ENCODE assay signal across 21 cellular contexts in genomic region chr12:102571889-102572288, GRCh38.
DNase-seq lines count a peak whose midpoint lies in the region; ATAC-seq, FAIRE-seq and TF ChIP-seq lines count a peak whose summit lies in the region.
"Had no signal": no experiment of that assay in that cellular context is flagged by ENCODE, and none has a peak within 500 bp of the region (broad histone marks: within the 10 kb centered on the region; RNA-seq: fewer than 3 reads in every experiment).

No MANE protein-coding gene starts in this region.

- TF ChIP-seq RAD21 in HepG2 (CRISPR knock-in tag; IDR thresholded peaks at IDR 0.05) (no peak), K562 (CRISPR knock-in tag; conservative IDR thresholded peaks at IDR 0.05 in 1 of 2, IDR thresholded peaks at IDR 0.05 in 1 of 2) (no peak)

- H3K4me3 ChIP-seq in HepG2 (replicated peaks in 1 of 3; ENCODE audit: insufficient read depth in 1 of 3, low read depth in 2 of 3, low read length in 3 of 3) (no peak overlapping the region), right lobe of liver (no peak overlapping the region), K562 (no peak overlapping the region), trophoblast cell (ENCODE audit: low read depth, low read length) (no peak overlapping the region)
- H3K4me3 ChIP-seq: HAP-1 had no signal

- CTCF ChIA-PET in HepG2 (lab: Yijun Ruan, JAX; ENCODE audit: low intra/inter-chr PET ratio, low total read pairs) (no interaction called here), K562 (lab: Yijun Ruan, JAX; ENCODE audit: low intra/inter-chr PET ratio) (no interaction called here)

- H3K4ac ChIP-seq in trophoblast cell (ENCODE audit: low read depth, low read length) = no peak overlapping the region

- H2AK5ac ChIP-seq in trophoblast cell (ENCODE audit: low read length) = peak overlapping the region; percentile 83

- H3K9me3 ChIP-seq in HepG2 (ENCODE audit: low read length) (no peaks in the 10 kb centered on the region), right lobe of liver (no peaks in the 10 kb centered on the region), K562 (replicated peaks; ENCODE audit: control insufficient read depth, insufficient read depth, low read depth, low read length) (no peaks in the 10 kb centered on the region), trophoblast cell (ENCODE audit: insufficient read depth, low read depth, low read length) (no peaks in the 10 kb centered on the region)
- H3K9me3 ChIP-seq: BE2C, HAP-1 had no signal

- H4K91ac ChIP-seq in trophoblast cell (ENCODE audit: low read depth, low read length) = peak overlapping the region; percentile 62

- no peak overlapping the region for H3K23ac ChIP-seq in trophoblast cell (ENCODE audit: low read length)

- H2AFZ ChIP-seq in HepG2 (ENCODE audit: low read length) (no peak overlapping the region), K562 (ENCODE audit: low read depth, low read length) (no peak overlapping the region), trophoblast cell (ENCODE audit: insufficient read depth, low read length, poor library complexity) (no peak overlapping the region)

- 8% methylated on average over 3 of the region's 3 CpGs for WGBS in HepG2 (ENCODE audit: low lambda C conversion rate)
- 60% methylated on average over 3 of the region's 3 CpGs for WGBS in right lobe of liver (ENCODE audit: insufficient coverage, low coverage, low lambda C conversion rate, missing lambda C conversion rate)
- 2% methylated on average over 3 of the region's 3 CpGs for WGBS in K562 (ENCODE audit: insufficient coverage, low coverage, missing lambda C conversion rate)
- WGBS in trophoblast cell (ENCODE audit: extremely low coverage, insufficient coverage, insufficient read length) = no CpG with 5 or more reads among the region's 3 CpGs

- H2BK5ac ChIP-seq in trophoblast cell (ENCODE audit: low read depth, low read length, poor library complexity) = no peak overlapping the region

- no peaks in the 10 kb centered on the region for H3K9me1 ChIP-seq in K562 (ENCODE audit: control insufficient read depth, insufficient read depth, low read length)

- H3K79me2 ChIP-seq in HepG2 (ENCODE audit: insufficient read depth, low read length) = no peaks in the 10 kb centered on the region
- H3K79me2 ChIP-seq in K562 (ENCODE audit: control insufficient read depth, insufficient read depth, low read length) = no peaks in the 10 kb centered on the region
- H3K79me2 ChIP-seq in trophoblast cell (ENCODE audit: control insufficient read depth, insufficient read depth, low read length, poor library complexity) = no peaks in the 10 kb centered on the region

- TF ChIP-seq POLR2A in HepG2 (IDR thresholded peaks at IDR 0.05; ENCODE audit: insufficient read depth in 1 of 2, low read depth in 2 of 2, low read length in 2 of 2) (no peak), right lobe of liver (IDR thresholded peaks at IDR 0.05) (no peak), K562 (conservative IDR thresholded peaks at IDR 0.05) (no peak)

- BruUV-seq in HepG2 (replicated peaks; lab: Mats Ljungman, UMichigan) = no TSS peak
- BruUV-seq in K562 (replicated peaks; lab: Mats Ljungman, UMichigan) = no TSS peak

- in situ Hi-C loops in HepG2 (cut with HindIII; ENCODE audit: extremely low pct_ligation_motif_present, low pct_unique_long_range_greater_than_20kb) = no loop called here
- in situ Hi-C loops in K562 (cut with MboI) = no loop called here

- no peak overlapping the region for H3K18ac ChIP-seq in trophoblast cell (ENCODE audit: low read length)

- peak overlapping the region; percentile 70 for H3K14ac ChIP-seq in trophoblast cell (ENCODE audit: low read length)

- H3K27ac ChIP-seq in HepG2 (ENCODE audit: extremely low read length, insufficient read depth, low read length) = no peak overlapping the region
- no peak overlapping the region for H3K27ac ChIP-seq in right lobe of liver
- H3K27ac ChIP-seq in K562 (ENCODE audit: extremely low read depth, low read depth, low read length) = no peak overlapping the region
- H3K27ac ChIP-seq in trophoblast cell (ENCODE audit: low read depth, low read length) = no peak overlapping the region
- H3K27ac ChIP-seq: 22Rv1, KMS-11 had no signal

- DNase-seq in HepG2 (ENCODE audit: low spot score) (no peak), right lobe of liver (no peak), K562 (ENCODE audit: extremely low read depth in 1 of 4, low spot score in 3 of 4) (no peak), trophoblast cell (no peak), Right ventricle myocardium superior (no peak), 8988T (no peak), SKM-1 (lab: John Stamatoyannopoulos, UW; ENCODE audit: unreplicated experiment) (no peak)
- DNase-seq: ACHN; BE2C; C1 segment of cervical spinal cord; CD4-positive, CD25-positive, alpha-beta regulatory T cell; CD8-positive, alpha-beta memory T cell; COR-L47; DMS 273 treated with DMSO at 0.1 percent for 48 hours; DMS53; DND-41; GDM1 had no signal

- no peak overlapping the region for H3K9ac ChIP-seq in HepG2 (ENCODE audit: insufficient read depth, low read depth, low read length)
- H3K9ac ChIP-seq in K562 (ENCODE audit: insufficient read depth in 1 of 2, low read depth in 2 of 2, low read length in 2 of 2) = no peak overlapping the region
- no peak overlapping the region for H3K9ac ChIP-seq in trophoblast cell (ENCODE audit: low read length)
- H3K9ac ChIP-seq: KMS-11 had no signal

- peaks cover 9% of the 10 kb centered on the region for H3K79me1 ChIP-seq in trophoblast cell (ENCODE audit: low read length)

- no peaks in the 10 kb centered on the region for H3K4me1 ChIP-seq in HepG2 (ENCODE audit: insufficient read depth, low read length)
- H3K4me1 ChIP-seq in right lobe of liver = no peaks in the 10 kb centered on the region
- no peaks in the 10 kb centered on the region for H3K4me1 ChIP-seq in K562 (replicated peaks in 1 of 2; ENCODE audit: control insufficient read depth in 2 of 2, insufficient read depth in 2 of 2, low read length in 2 of 2)
- peaks cover 2 to 8% of the 10 kb centered on the region in 2 experiments for H3K4me1 ChIP-seq in trophoblast cell (ENCODE audit: control insufficient read depth in 1 of 2, insufficient read depth in 2 of 2, low read length in 2 of 2)
- H3K4me1 ChIP-seq: BE2C, HAP-1 had no signal

- H3K36me3 ChIP-seq in HepG2 (replicated peaks in 1 of 2; ENCODE audit: control insufficient read depth in 1 of 2, insufficient read depth in 2 of 2, low read length in 2 of 2) (no peaks in the 10 kb centered on the region), right lobe of liver (no peaks in the 10 kb centered on the region), K562 (ENCODE audit: control insufficient read depth, insufficient read depth, low read length) (no peaks in the 10 kb centered on the region), trophoblast cell (ENCODE audit: control insufficient read depth in 1 of 2, insufficient read depth in 2 of 2, low read length in 2 of 2) (no peaks in the 10 kb centered on the region)
- H3K36me3 ChIP-seq: BE2C, HAP-1 had no signal

- no peak for TF ChIP-seq CTCF in HepG2 (CRISPR knock-in tag; IDR thresholded peaks at IDR 0.05)
- no peak for TF ChIP-seq CTCF in right lobe of liver (IDR thresholded peaks at IDR 0.05)
- no peak for TF ChIP-seq CTCF in K562 (IDR thresholded peaks at IDR 0.05 in 2 of 3, conservative IDR thresholded peaks at IDR 0.05 in 1 of 3; ENCODE audit: insufficient read depth in 2 of 3, low read depth in 1 of 3, low read length in 3 of 3)

- ATAC-seq in HepG2 (no peak), right lobe of liver (no peak), K562 (no peak), Right ventricle myocardium superior (ENCODE audit: poor library complexity) (no peak)

- no peak overlapping the region for H4K8ac ChIP-seq in trophoblast cell (ENCODE audit: low read depth, low read length)

- FAIRE-seq in HepG2 (lab: Jason Lieb, UNC) (no peak), K562 (lab: Jason Lieb, UNC) (no peak)
- FAIRE-seq: GM19239 had no signal

- H2BK120ac ChIP-seq in trophoblast cell (ENCODE audit: insufficient read depth, low read length, poor library complexity) = peak overlapping the region; percentile 66

- POLR2A ChIA-PET in HepG2 (lab: Yijun Ruan, JAX) = no interaction called here
- POLR2A ChIA-PET in K562 (lab: Yijun Ruan, JAX) = interaction anchor here (0.8 kb wide), 1 partner anchor 1793 kb away, joined by 3 read pairs; no protein-coding TSS in a partner anchor

- intact Hi-C loops in HepG2 (cut with micrococcal nuclease; ENCODE audit: unreplicated experiment) (no loop called here), right lobe of liver (cut with DNase I) (no loop called here), K562 (cut with micrococcal nuclease) (no loop called here), Right ventricle myocardium superior (cut with DNase I) (no loop called here)

- H2BK12ac ChIP-seq in trophoblast cell (ENCODE audit: low read length) = peak overlapping the region; percentile 87

- H3K27me3 ChIP-seq in HepG2 (ENCODE audit: control insufficient read depth in 1 of 2, insufficient read depth in 2 of 2, low read length in 2 of 2) (no peaks in the 10 kb centered on the region), right lobe of liver (no peaks in the 10 kb centered on the region), K562 (ENCODE audit: control insufficient read depth in 2 of 2, insufficient read depth in 2 of 2, low read length in 2 of 2) (no peaks in the 10 kb centered on the region), trophoblast cell (ENCODE audit: insufficient read depth, low read length) (no peaks in the 10 kb centered on the region)
- H3K27me3 ChIP-seq: BE2C had no signal

- H3K4me2 ChIP-seq in HepG2 (ENCODE audit: low read depth, low read length) = no peak overlapping the region
- no peak overlapping the region for H3K4me2 ChIP-seq in K562 (ENCODE audit: insufficient read depth, low read length)
- H3K4me2 ChIP-seq in trophoblast cell (ENCODE audit: low read length) = no peak overlapping the region
- H3K4me2 ChIP-seq: KMS-11 had no signal

- no peak for TF ChIP-seq EP300 in HepG2 (IDR thresholded peaks at IDR 0.05; ENCODE audit: low read depth in 2 of 2, low read length in 2 of 2)
- TF ChIP-seq EP300 in HepG2 (CRISPR knock-in tag; IDR thresholded peaks at IDR 0.05; ENCODE audit: borderline replicate concordance) = no peak
- no peak for TF ChIP-seq EP300 in K562 (IDR thresholded peaks at IDR 0.05; ENCODE audit: low read length)

- H4K12ac ChIP-seq in trophoblast cell (ENCODE audit: low read depth, low read length) = no peak overlapping the region

- H4K20me1 ChIP-seq in HepG2 (ENCODE audit: insufficient read depth, low read length) = no peaks in the 10 kb centered on the region
- H4K20me1 ChIP-seq in K562 (replicated peaks; ENCODE audit: control insufficient read depth, insufficient read depth, low read length) = no peaks in the 10 kb centered on the region

TF ChIP-seq in HepG2, 621 proteins besides CTCF, POLR2A, EP300 and RAD21:
- peak; percentile 21 to 34; a peak in 1 of 4 replicates for TF ChIP-seq MAFK (conservative IDR thresholded peaks at IDR 0.05 in 1 of 2, IDR thresholded peaks at IDR 0.05 in 1 of 2; ENCODE audit: low read length in 2 of 2)
- TF ChIP-seq NFYB (CRISPR knock-in tag; IDR thresholded peaks at IDR 0.05) = no peak

TF ChIP-seq in K562, 482 proteins besides CTCF, POLR2A, EP300 and RAD21 (continues in another document):
- peak; percentile 44; the same call in 1 of the 2 replicates for TF ChIP-seq MAFK (IDR thresholded peaks at IDR 0.05; ENCODE audit: low read length)

Comparison
In these comparisons a context has a peak if more than half of its experiments do, and no peak if none do; other contexts are left out.
1. Of the 241 proteins assayed by ChIP-seq in both HepG2 and K562: peak only in HepG2: none; only in K562: MAFF and MAFG; in both: MAFK; in neither: 238.